ENCODE assay signal across 8 cellular contexts in the genomic region with DNA sequence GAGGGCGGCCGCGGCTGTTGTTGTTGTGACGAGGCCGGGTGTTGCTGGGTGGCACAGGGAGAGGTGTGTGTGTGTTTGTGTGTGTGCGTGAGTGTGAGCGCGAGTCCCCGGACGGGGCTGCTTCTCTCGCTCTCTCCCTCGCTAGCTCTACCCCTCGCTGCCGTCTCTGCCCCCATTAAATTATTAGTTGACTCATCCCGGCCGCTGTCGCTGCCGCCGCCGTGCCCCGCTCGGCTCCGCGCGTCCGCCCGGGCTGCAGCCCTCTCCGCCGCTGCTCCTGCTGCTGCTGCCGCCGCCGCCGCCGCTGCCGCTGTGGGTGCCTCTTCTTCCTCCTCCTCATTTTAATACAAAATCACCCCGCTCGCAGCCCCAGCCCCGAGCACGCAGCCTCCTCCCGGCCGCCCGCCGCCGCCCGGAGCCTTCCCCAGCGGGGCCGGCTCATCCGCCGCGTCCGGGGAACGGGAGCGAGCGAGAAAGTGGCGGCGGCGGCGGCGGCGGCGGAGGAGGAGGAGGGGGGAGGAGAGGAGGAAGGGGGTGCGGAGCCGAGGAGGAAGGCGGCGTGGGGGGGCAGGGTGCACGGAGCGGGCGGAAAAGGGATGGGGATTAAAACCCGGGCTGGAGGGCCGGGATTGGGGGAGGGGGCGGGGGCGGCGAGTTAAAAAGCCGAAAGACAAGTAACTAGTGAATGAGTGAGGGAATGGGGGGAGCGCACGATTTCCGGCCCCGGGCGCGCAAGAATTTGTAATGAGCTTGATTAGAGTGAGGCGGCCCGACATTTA. TPM values are rescaled to one million over a fixed set of nuclear protein-coding genes. Genes with fewer than 3 reads are reported as not detected.
A peak's percentile ranks its signal among the peaks of the same experiment; 100 is the strongest.
DNase-seq lines count a peak whose midpoint lies in the region; ATAC-seq and TF ChIP-seq lines count a peak whose summit lies in the region.

A gene (minus strand): TSS at position 478 of the 779 bp plus-strand sequence. CDS start 4,372 bp downstream, outside the sequence.

- H3K9me3 ChIP-seq in liver (ENCODE audit: control insufficient read depth in 4 of 4, low read length in 3 of 4), result no peaks in the 10 kb centered on the region

- TF ChIP-seq CTCF in dorsolateral prefrontal cortex (IDR thresholded peaks at IDR 0.05 in 54 of 56, conservative IDR thresholded peaks at IDR 0.05 in 2 of 56; ENCODE audit: low read depth in 1 of 56, partially characterized antibody in 56 of 56) (peak in 3 of 56 donors; percentile 11 to 16 (median 12)), liver (IDR thresholded peaks at IDR 0.05; ENCODE audit: low read depth, low read length, missing input control) (no peak)

- under 1% methylated on average over 82 of the region's 82 CpGs for WGBS in liver

- ATAC-seq in GM18502 (IDR thresholded peaks at IDR 0.05; ENCODE audit: poor library complexity, unreplicated experiment), result peak; percentile 61
- peak; percentile 52 for ATAC-seq in HG02852 (IDR thresholded peaks at IDR 0.05; ENCODE audit: unreplicated experiment)

- peaks cover 0 to 4% (median 1%) of the 10 kb centered on the region in 4 donors for H3K36me3 ChIP-seq in liver (ENCODE audit: control insufficient read depth in 4 of 4, insufficient read depth in 3 of 4, low read depth in 1 of 4, low read length in 3 of 4)

- H3K4me3 ChIP-seq in dorsolateral prefrontal cortex (peak within 1 kb of the TSS; percentile 60 to 95 (median 85)), liver (ENCODE audit: low read depth in 1 of 3, low read length in 3 of 3) (peak within 1 kb of the TSS; percentile 57 to 88 (median 76))

- TF ChIP-seq RAD21 in liver (IDR thresholded peaks at IDR 0.05), result no peak

- intact Hi-C loops in dorsolateral prefrontal cortex (cut with DNase I), result loop anchor here (1.0 to 2.0 kb wide), 2 partner anchors 19 to 20 kb away; no protein-coding TSS in a partner anchor

- H3K4me1 ChIP-seq in liver (ENCODE audit: control insufficient read depth in 4 of 4, insufficient read depth in 4 of 4, low read length in 3 of 4), result peaks cover 1 to 12% (median 9%) of the 10 kb centered on the region in 4 donors

- H3K27ac ChIP-seq in dorsolateral prefrontal cortex, result peak within 1 kb of the TSS; percentile 65 to 98 (median 92)
- peak within 1 kb of the TSS; percentile 93 to 98 for H3K27ac ChIP-seq in liver (ENCODE audit: low read depth in 1 of 2, low read length in 2 of 2)

- no peaks in the 10 kb centered on the region for H3K27me3 ChIP-seq in dorsolateral prefrontal cortex
- H3K27me3 ChIP-seq in liver (ENCODE audit: control insufficient read depth in 4 of 4, insufficient read depth in 4 of 4, low read length in 3 of 4), result no peaks in the 10 kb centered on the region

- peak; percentile 26 for DNase-seq in NCI-H2227 treated with DMSO at 0.1 percent for 48 hours (lab: John Stamatoyannopoulos, UW)
- DNase-seq in activated CD4-positive, alpha-beta T cell treated with anti-CD3 and anti-CD28 coated beads, Interleukin-2, amount 50 U/mL, for 1 hour, result peak; percentile 68
- peak; percentile 58 to 85 (median 72) for DNase-seq in dorsolateral prefrontal cortex
- peak; percentile 72 for DNase-seq in stimulated activated CD4-positive, alpha-beta T cell treated with anti-CD3 and anti-CD28 coated beads, Interleukin-4, amount 100 ng/mL, for 1 hour
- no peak for DNase-seq in DMS79 (lab: John Stamatoyannopoulos, UW)

- H3K9ac ChIP-seq in liver (ENCODE audit: low read depth in 1 of 2, low read length in 2 of 2), result peak within 1 kb of the TSS; percentile 75 to 97

TF ChIP-seq in liver, 16 proteins besides CTCF, POLR2A, EP300 and RAD21:
- TF ChIP-seq HNF4G (IDR thresholded peaks at IDR 0.05) (no peak), HNF4A (conservative IDR thresholded peaks at IDR 0.05) (no peak), FOXA1 (IDR thresholded peaks at IDR 0.05) (no peak), TAF1 (conservative IDR thresholded peaks at IDR 0.05) (no peak), JUND (IDR thresholded peaks at IDR 0.05) (no peak), GABPA (IDR thresholded peaks at IDR 0.05 in 1 of 2, conservative IDR thresholded peaks at IDR 0.05 in 1 of 2) (no peak), EGR1 (IDR thresholded peaks at IDR 0.05; ENCODE audit: low read depth in 2 of 2) (no peak), NR2F2 (IDR thresholded peaks at IDR 0.05) (no peak), FOXA2 (IDR thresholded peaks at IDR 0.05) (no peak), RXRA (IDR thresholded peaks at IDR 0.05) (no peak), YY1 (IDR thresholded peaks at IDR 0.05) (no peak)
- TF ChIP-seq, protein P1, sequence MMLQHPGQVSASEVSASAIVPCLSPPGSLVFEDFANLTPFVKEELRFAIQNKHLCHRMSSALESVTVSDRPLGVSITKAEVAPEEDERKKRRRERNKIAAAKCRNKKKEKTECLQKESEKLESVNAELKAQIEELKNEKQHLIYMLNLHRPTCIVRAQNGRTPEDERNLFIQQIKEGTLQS (IDR thresholded peaks at IDR 0.05), result no peak
- TF ChIP-seq, protein P2, sequence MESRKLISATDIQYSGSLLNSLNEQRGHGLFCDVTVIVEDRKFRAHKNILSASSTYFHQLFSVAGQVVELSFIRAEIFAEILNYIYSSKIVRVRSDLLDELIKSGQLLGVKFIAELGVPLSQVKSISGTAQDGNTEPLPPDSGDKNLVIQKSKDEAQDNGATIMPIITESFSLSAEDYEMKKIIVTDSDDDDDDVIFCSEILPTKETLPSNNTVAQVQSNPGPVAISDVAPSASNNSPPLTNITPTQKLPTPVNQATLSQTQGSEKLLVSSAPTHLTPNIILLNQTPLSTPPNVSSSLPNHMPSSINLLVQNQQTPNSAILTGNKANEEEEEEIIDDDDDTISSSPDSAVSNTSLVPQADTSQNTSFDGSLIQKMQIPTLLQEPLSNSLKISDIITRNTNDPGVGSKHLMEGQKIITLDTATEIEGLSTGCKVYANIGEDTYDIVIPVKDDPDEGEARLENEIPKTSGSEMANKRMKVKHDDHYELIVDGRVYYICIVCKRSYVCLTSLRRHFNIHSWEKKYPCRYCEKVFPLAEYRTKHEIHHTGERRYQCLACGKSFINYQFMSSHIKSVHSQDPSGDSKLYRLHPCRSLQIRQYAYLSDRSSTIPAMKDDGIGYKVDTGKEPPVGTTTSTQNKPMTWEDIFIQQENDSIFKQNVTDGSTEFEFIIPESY (IDR thresholded peaks at IDR 0.05), result no peak
- TF ChIP-seq, protein P3, sequence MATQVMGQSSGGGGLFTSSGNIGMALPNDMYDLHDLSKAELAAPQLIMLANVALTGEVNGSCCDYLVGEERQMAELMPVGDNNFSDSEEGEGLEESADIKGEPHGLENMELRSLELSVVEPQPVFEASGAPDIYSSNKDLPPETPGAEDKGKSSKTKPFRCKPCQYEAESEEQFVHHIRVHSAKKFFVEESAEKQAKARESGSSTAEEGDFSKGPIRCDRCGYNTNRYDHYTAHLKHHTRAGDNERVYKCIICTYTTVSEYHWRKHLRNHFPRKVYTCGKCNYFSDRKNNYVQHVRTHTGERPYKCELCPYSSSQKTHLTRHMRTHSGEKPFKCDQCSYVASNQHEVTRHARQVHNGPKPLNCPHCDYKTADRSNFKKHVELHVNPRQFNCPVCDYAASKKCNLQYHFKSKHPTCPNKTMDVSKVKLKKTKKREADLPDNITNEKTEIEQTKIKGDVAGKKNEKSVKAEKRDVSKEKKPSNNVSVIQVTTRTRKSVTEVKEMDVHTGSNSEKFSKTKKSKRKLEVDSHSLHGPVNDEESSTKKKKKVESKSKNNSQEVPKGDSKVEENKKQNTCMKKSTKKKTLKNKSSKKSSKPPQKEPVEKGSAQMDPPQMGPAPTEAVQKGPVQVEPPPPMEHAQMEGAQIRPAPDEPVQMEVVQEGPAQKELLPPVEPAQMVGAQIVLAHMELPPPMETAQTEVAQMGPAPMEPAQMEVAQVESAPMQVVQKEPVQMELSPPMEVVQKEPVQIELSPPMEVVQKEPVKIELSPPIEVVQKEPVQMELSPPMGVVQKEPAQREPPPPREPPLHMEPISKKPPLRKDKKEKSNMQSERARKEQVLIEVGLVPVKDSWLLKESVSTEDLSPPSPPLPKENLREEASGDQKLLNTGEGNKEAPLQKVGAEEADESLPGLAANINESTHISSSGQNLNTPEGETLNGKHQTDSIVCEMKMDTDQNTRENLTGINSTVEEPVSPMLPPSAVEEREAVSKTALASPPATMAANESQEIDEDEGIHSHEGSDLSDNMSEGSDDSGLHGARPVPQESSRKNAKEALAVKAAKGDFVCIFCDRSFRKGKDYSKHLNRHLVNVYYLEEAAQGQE (IDR thresholded peaks at IDR 0.05), result no peak
- TF ChIP-seq, protein P4, sequence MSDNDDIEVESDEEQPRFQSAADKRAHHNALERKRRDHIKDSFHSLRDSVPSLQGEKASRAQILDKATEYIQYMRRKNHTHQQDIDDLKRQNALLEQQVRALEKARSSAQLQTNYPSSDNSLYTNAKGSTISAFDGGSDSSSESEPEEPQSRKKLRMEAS (IDR thresholded peaks at IDR 0.05), result no peak

RNA-seq across cellular contexts. Expression of the gene that starts here (rescaled TPM):
- total RNA-seq in dorsolateral prefrontal cortex (100 to 1,000 TPM in 105 of 120 experiments, 10 to 100 TPM in 15; 71.8 to 197 (median 132) TPM), liver (10 to 100 TPM; 14.2 to 23.7 TPM)
- polyA plus RNA-seq in liver, result 1 to 10 TPM; 4.3 to 6.7 TPM
